Comparison of ENCODE assay signal across 10 cellular contexts in genomic region chr9:87569008-87569908, GRCh38.
DNase-seq lines count a peak whose midpoint lies in the region; ATAC-seq, FAIRE-seq and TF ChIP-seq lines count a peak whose summit lies in the region.
"Had no signal": no experiment of that assay in that cellular context is flagged by ENCODE, and none has a peak within 500 bp of the region (broad histone marks: within the 10 kb centered on the region; RNA-seq: fewer than 3 reads in every experiment).

No MANE protein-coding gene starts in this region.

- H3K4me3 ChIP-seq in Jurkat, Clone E6-1 (ENCODE audit: low read length), result no peak overlapping the region

- no peaks in the 10 kb centered on the region for H3K9me3 Mint-ChIP-seq in mesothelial cell of epicardium
- H3K9me3 Mint-ChIP-seq: activated T-helper 2 cell treated with anti-CD3 and anti-CD28 coated beads, Interferon-gamma antibody, Interleukin-2, Interleukin-4, amounts not matched to agents 10 μg/mL and 5 μg/mL and 100 μg/mL, durations not matched to agents 14 hours and 24 hours and 36 hours had no signal

- peak overlapping the region; percentile 52 for H3K27ac ChIP-seq in 22Rv1

- ATAC-seq in GM21447 (IDR thresholded peaks at IDR 0.05; ENCODE audit: unreplicated experiment) (no peak), HG03442 (IDR thresholded peaks at IDR 0.05; ENCODE audit: unreplicated experiment) (no peak)

- peak overlapping the region; percentile 92 for H3K27ac Mint-ChIP-seq in mesothelial cell of epicardium
- H3K27ac Mint-ChIP-seq: activated T-helper 2 cell treated with anti-CD3 and anti-CD28 coated beads, Interferon-gamma antibody, Interleukin-2, Interleukin-4, amounts not matched to agents 10 μg/mL and 5 μg/mL and 100 μg/mL, durations not matched to agents 14 hours and 24 hours and 36 hours had no signal

- H3K36me3 Mint-ChIP-seq in mesothelial cell of epicardium, result peaks cover under 1% of the 10 kb centered on the region

- FAIRE-seq in endometrium (lab: Jason Lieb, UNC), result peak; percentile 12

- peak; percentile 49 for DNase-seq in Jurkat, Clone E6-1 (ENCODE audit: low read depth, low spot score)
- DNase-seq in mesothelial cell of epicardium (ENCODE audit: low spot score in 2 of 2, unreplicated experiment in 2 of 2) (no peak), NCI-H1930 (lab: John Stamatoyannopoulos, UW) (no peak), SW480 (ENCODE audit: low spot score) (no peak)
- DNase-seq: Kasumi-1 had no signal

- H3K4me3 Mint-ChIP-seq in mesothelial cell of epicardium, result peak overlapping the region; percentile 18

- no peaks in the 10 kb centered on the region for H3K27me3 Mint-ChIP-seq in mesothelial cell of epicardium (ENCODE audit: low read depth)

- H3K4me1 Mint-ChIP-seq in mesothelial cell of epicardium, result peaks cover 80% of the 10 kb centered on the region

- TF ChIP-seq CTCF in 22Rv1 (IDR thresholded peaks at IDR 0.05) (no peak), mesothelial cell of epicardium (IDR thresholded peaks at IDR 0.05; ENCODE audit: unreplicated experiment) (no peak)
